23 cellular contexts compared by ENCODE assay signal in genomic region chr9:19630762-19631161, GRCh38.
DNase-seq lines count a peak whose midpoint lies in the region; ATAC-seq and TF ChIP-seq lines count a peak whose summit lies in the region.
"Had no signal": no experiment of that assay in that cellular context is flagged by ENCODE, and none has a peak within 500 bp of the region (broad histone marks: within the 10 kb centered on the region; RNA-seq: fewer than 3 reads in every experiment).

No MANE protein-coding gene starts in this region.

- peak; percentile 1 for DNase-seq in HL-60 (ENCODE audit: low read depth in 1 of 2, low spot score in 1 of 2)
- DNase-seq in MV-4-11 (lab: John Stamatoyannopoulos, UW): peak; percentile 75
- DNase-seq in SKM-1 treated with dmso at 0.1 percent for 144 hours (lab: John Stamatoyannopoulos, UW; ENCODE audit: unreplicated experiment): peak; percentile 89
- peak; percentile 56 for DNase-seq in pons (ENCODE audit: low spot score)
- DNase-seq in NCI-H510A treated with DMSO at 0.1 percent for 48 hours (lab: John Stamatoyannopoulos, UW): no peak
- DNase-seq in activated CD4-positive, CD25-positive, alpha-beta regulatory T cell (lab: John Stamatoyannopoulos, UW): no peak
- DNase-seq in COLO668 (lab: John Stamatoyannopoulos, UW; ENCODE audit: unreplicated experiment): no peak
- DNase-seq: AML-193; CD4-positive, alpha-beta T cell; EL; HCEC 1CT; IMR-90; NCI-H1436; NCI-H2029 treated with DMSO at 0.1 percent for 48 hours; NCI-H2171; NCI-H446 treated with DMSO at 0.1 percent for 48 hours; T-cell; T-helper 9 cell had no signal

- no peaks in the 10 kb centered on the region for H3K27me3 ChIP-seq in HL-60 (ENCODE audit: insufficient read depth, poor library complexity, severe bottlenecking)
- H3K27me3 ChIP-seq: SJSA1 had no signal

- no peak for TF ChIP-seq CTCF in HL-60 (IDR thresholded peaks at IDR 0.05; ENCODE audit: insufficient read depth, low read length)

- ATAC-seq in HG03045 (IDR thresholded peaks at IDR 0.05; ENCODE audit: unreplicated experiment): no peak
- ATAC-seq: GM12878, GM23338, T-cell had no signal

- no peak overlapping the region for H3K27ac ChIP-seq in HL-60 (replicated peaks)
- H3K27ac ChIP-seq: PC-9, SJSA1 had no signal

- H3K4me3 ChIP-seq in HL-60 (replicated peaks; ENCODE audit: insufficient read depth, low read length): no peak overlapping the region
- H3K4me3 ChIP-seq: GM12878, GM23338, PC-9, SJSA1 had no signal

Comparison
In these comparisons a context has a peak if more than half of its experiments do, and no peak if none do; other contexts are left out.
1. DNase-seq: peak in HL-60 (2 of 2), MV-4-11 (single experiment), SKM-1 treated with dmso at 0.1 percent for 144 hours (single experiment) and pons (single experiment); none in NCI-H510A treated with DMSO at 0.1 percent for 48 hours (single experiment), activated CD4-positive, CD25-positive, alpha-beta regulatory T cell (0 of 4) and COLO668 (single experiment).